Comparison of ENCODE assay signal across 14 cellular contexts in the genomic region with DNA sequence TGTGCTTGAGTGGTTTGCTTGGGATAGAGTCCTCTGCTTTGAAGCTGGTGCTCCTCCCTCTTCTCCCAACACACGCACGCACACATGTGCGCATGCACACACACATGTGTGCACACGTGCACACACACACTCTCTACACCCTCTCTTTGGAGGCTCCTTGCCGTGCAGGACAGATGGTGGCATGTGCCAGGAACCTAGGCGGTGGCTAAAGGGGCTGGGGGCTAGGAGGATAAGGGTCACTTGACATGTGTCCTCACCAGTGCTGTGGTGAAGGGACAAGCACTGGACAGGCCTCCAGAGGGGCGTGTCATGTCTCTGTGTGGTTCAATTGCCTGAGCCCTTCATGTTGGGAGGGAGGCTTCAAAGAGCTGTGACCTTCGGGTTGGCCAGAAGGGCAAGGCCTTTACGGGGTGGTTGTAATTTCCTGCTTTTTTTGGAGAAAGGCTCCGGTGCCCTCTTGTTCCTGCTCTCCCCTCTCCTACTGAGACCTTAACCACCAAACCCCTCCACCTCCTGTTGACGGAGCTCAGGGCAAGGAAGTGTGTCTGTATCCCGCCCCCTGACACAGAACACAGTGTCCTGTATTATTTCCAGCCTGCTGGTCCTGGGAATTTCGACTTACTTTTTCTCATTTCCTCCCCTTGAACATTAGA.
DNase-seq lines count a peak whose midpoint lies in the region; ATAC-seq and TF ChIP-seq lines count a peak whose summit lies in the region.
"Had no signal": no experiment of that assay in that cellular context is flagged by ENCODE, and none has a peak within 500 bp of the region (broad histone marks: within the 10 kb centered on the region; RNA-seq: fewer than 3 reads in every experiment).

No MANE protein-coding gene starts in this region.

- H3K4me3 ChIP-seq in testis: no peak overlapping the region

- H3K9me3 ChIP-seq in testis: no peaks in the 10 kb centered on the region

- DNase-seq in chondrocyte (ENCODE audit: low spot score) (no peak), left ventricle myocardium superior (no peak), neural crest cell (ENCODE audit: low read depth, low spot score) (no peak), testis (peak; percentile 61), GDM1 (lab: John Stamatoyannopoulos, UW) (no peak)
- DNase-seq: activated T-cell treated with anti-CD3 and anti-CD28 coated beads, Interleukin-2, amount 50 U/mL, for 48 hours; KG1; NCI-H226; SIG-M5; stimulated activated CD4-positive, alpha-beta T cell treated with anti-CD3 and anti-CD28 coated beads, Interleukin-4, amount 100 ng/mL, for 24 hours had no signal

- no peak for TF ChIP-seq CTCF in chondrocyte (IDR thresholded peaks at IDR 0.05)
- TF ChIP-seq CTCF in neural crest cell (conservative IDR thresholded peaks at IDR 0.05): no peak
- TF ChIP-seq CTCF in testis (IDR thresholded peaks at IDR 0.05): no peak

- no peaks in the 10 kb centered on the region for H3K27me3 ChIP-seq in testis

- H3K9me3 Mint-ChIP-seq in chondrocyte (ENCODE audit: low read depth): no peaks in the 10 kb centered on the region
- H3K9me3 Mint-ChIP-seq in neural crest cell: no peaks in the 10 kb centered on the region
- H3K9me3 Mint-ChIP-seq: dendritic cell treated with granulocyte-macrophage colony-stimulating factor and Interleukin-4, amounts not matched to agents 40 ng/mL and 50 ng/mL, for 4 days had no signal

- H3K4me3 Mint-ChIP-seq in chondrocyte (ENCODE audit: unreplicated experiment) (peak overlapping the region; percentile 27), neural crest cell (no peak overlapping the region)
- H3K4me3 Mint-ChIP-seq: dendritic cell treated with granulocyte-macrophage colony-stimulating factor and Interleukin-4, amounts not matched to agents 40 ng/mL and 50 ng/mL, for 4 days had no signal

- peaks cover 28% of the 10 kb centered on the region for H3K4me1 ChIP-seq in testis

- H3K36me3 ChIP-seq in testis (ENCODE audit: low read depth, missing control alignments): no peaks in the 10 kb centered on the region

- H3K36me3 Mint-ChIP-seq in chondrocyte (ENCODE audit: low read depth) (no peaks in the 10 kb centered on the region), neural crest cell (ENCODE audit: low read depth) (peaks cover 2% of the 10 kb centered on the region)

- H3K27ac ChIP-seq in testis: peak overlapping the region; percentile 41 to 87

- WGBS in testis, 2 donors: 56 to 62% methylated on average over 12 to 13 of the region's 13 CpGs

- H3K27me3 Mint-ChIP-seq in chondrocyte (ENCODE audit: low read depth): no peaks in the 10 kb centered on the region
- H3K27me3 Mint-ChIP-seq in neural crest cell (ENCODE audit: low read depth): no peaks in the 10 kb centered on the region

- intact Hi-C loops in left ventricle myocardium superior (cut with micrococcal nuclease) (no loop called here), testis (cut with DNase I; ENCODE audit: low total_unique reads) (no loop called here)

- ATAC-seq in left ventricle myocardium superior (peak; percentile 66), GM18870 (IDR thresholded peaks at IDR 0.05; ENCODE audit: unreplicated experiment) (no peak), GM21381 (IDR thresholded peaks at IDR 0.05; ENCODE audit: unreplicated experiment) (no peak), GM21360 (IDR thresholded peaks at IDR 0.05; ENCODE audit: unreplicated experiment) (no peak)

- H3K27ac Mint-ChIP-seq in chondrocyte (ENCODE audit: unreplicated experiment): peak overlapping the region; percentile 95
- H3K27ac Mint-ChIP-seq in neural crest cell (ENCODE audit: unreplicated experiment): peak overlapping the region; percentile 75
- H3K27ac Mint-ChIP-seq: dendritic cell treated with granulocyte-macrophage colony-stimulating factor and Interleukin-4, amounts not matched to agents 40 ng/mL and 50 ng/mL, for 4 days had no signal

- no peak for TF ChIP-seq POLR2A in testis (IDR thresholded peaks at IDR 0.05)

- peaks cover 81% of the 10 kb centered on the region for H3K4me1 Mint-ChIP-seq in chondrocyte (ENCODE audit: low read depth)
- peaks cover 31% of the 10 kb centered on the region for H3K4me1 Mint-ChIP-seq in neural crest cell
